28 cellular contexts compared by ENCODE assay signal in the genomic region with DNA sequence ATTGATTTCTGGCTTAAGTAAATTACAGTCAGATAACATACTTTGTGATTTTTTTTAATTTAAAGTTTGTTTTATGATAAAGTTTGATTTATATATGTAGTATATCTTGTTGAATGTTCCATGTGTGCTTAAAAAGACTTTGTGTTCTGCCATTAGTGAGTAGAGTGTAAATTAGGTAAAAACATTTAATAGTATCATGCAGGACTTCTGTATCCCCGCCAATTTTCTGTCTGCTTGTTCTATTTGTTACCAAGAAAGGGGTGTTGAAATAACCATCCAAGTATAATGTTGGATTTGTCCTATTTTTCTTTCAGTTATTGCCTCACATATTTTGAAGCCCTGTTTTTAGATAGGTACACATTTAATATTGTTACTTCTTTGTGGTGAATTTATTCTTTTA.
"Had no signal": no experiment of that assay in that cellular context is flagged by ENCODE, and none has a peak within 500 bp of the region (broad histone marks: within the 10 kb centered on the region; RNA-seq: fewer than 3 reads in every experiment).

No MANE protein-coding gene starts in this region.

- H3K27ac ChIP-seq: left lung, neural progenitor cell, neutrophil, parathyroid adenoma, right atrium auricular region, skin epidermis, spleen, suprapubic skin, thoracic aorta, tibial artery, uterus had no signal

- FAIRE-seq: keratinocyte had no signal

- H3K9ac ChIP-seq: neural progenitor cell, parathyroid adenoma had no signal

- H3K4me2 ChIP-seq: neural progenitor cell had no signal

- H3K27ac Mint-ChIP-seq: mesothelial cell of epicardium; natural killer cell; nephron progenitor cell; neural progenitor cell; stimulated activated effector memory CD8-positive, alpha-beta T cell treated with anti-CD3 and anti-CD28 coated beads, Interleukin-12 subunit alpha, Interleukin-12 subunit beta, amount 100 ng/mL, for 72 hours; stimulated activated naive CD8-positive, alpha-beta T cell treated with anti-CD3 and anti-CD28 coated beads, Interleukin-15, Interleukin-2, amounts not matched to agents 100 ng/mL and 50 ng/mL, for 24 hours had no signal

- DNase-seq: hippocampal formation; kidney glomerular epithelial cell; left cardiac atrium; left lung; mesendoderm; naive B cell; natural killer cell; nephron progenitor cell; occipital lobe; spleen; stimulated activated CD4-positive, alpha-beta T cell treated with anti-CD3 and anti-CD28 coated beads, Interleukin-4, amount 100 ng/mL, for 24 hours; stimulated activated naive CD4-positive, alpha-beta T cell; tibial artery; trophoblast cell; uterus had no signal

- H3K27me3 Mint-ChIP-seq: naive B cell; stimulated activated naive CD8-positive, alpha-beta T cell treated with anti-CD3 and anti-CD28 coated beads, Interleukin-15, Interleukin-2, amounts not matched to agents 100 ng/mL and 50 ng/mL, for 24 hours had no signal

- H3K4me1 ChIP-seq: left lung, neural progenitor cell, parathyroid adenoma, right atrium auricular region, spleen, suprapubic skin, tibial artery, uterus had no signal

- H3K79me2 ChIP-seq: parathyroid adenoma had no signal

- H3K4me3 ChIP-seq: left lung, lung, neural progenitor cell, right atrium auricular region, skin epidermis, spleen, suprapubic skin, thoracic aorta, tibial artery, uterus had no signal

- H2AFZ ChIP-seq: neural progenitor cell, parathyroid adenoma had no signal

- H3K4me1 Mint-ChIP-seq: mesothelial cell of epicardium; neural progenitor cell; stimulated activated effector memory CD8-positive, alpha-beta T cell treated with anti-CD3 and anti-CD28 coated beads, Interleukin-12 subunit alpha, Interleukin-12 subunit beta, amount 100 ng/mL, for 72 hours had no signal

- H3K4me3 Mint-ChIP-seq: mesothelial cell of epicardium; naive B cell; natural killer cell; nephron progenitor cell; neural progenitor cell; stimulated activated effector memory CD8-positive, alpha-beta T cell treated with anti-CD3 and anti-CD28 coated beads, Interleukin-12 subunit alpha, Interleukin-12 subunit beta, amount 100 ng/mL, for 72 hours; stimulated activated naive CD8-positive, alpha-beta T cell treated with anti-CD3 and anti-CD28 coated beads, Interleukin-15, Interleukin-2, amounts not matched to agents 100 ng/mL and 50 ng/mL, for 24 hours had no signal

- H3K36me3 ChIP-seq: left lung, neural progenitor cell, neutrophil, right atrium auricular region, spleen, suprapubic skin, thoracic aorta, tibial artery, uterus had no signal

- H3K9me3 ChIP-seq: neutrophil, suprapubic skin, thoracic aorta, tibial artery, uterus had no signal

- ATAC-seq: left cardiac atrium; left lung; natural killer cell; sciatic nerve; stimulated activated effector memory CD8-positive, alpha-beta T cell treated with anti-CD3 and anti-CD28 coated beads, Interleukin-12 subunit alpha, Interleukin-12 subunit beta, amount 100 ng/mL, for 72 hours had no signal

- H3K27me3 ChIP-seq: left lung, neural progenitor cell, neutrophil, right atrium auricular region, spleen, suprapubic skin, tibial artery, uterus had no signal

- H3K36me3 Mint-ChIP-seq: neural progenitor cell; stimulated activated effector memory CD8-positive, alpha-beta T cell treated with anti-CD3 and anti-CD28 coated beads, Interleukin-12 subunit alpha, Interleukin-12 subunit beta, amount 100 ng/mL, for 72 hours had no signal
